ENCODE assay signal across 13 cellular contexts in the genomic region with DNA sequence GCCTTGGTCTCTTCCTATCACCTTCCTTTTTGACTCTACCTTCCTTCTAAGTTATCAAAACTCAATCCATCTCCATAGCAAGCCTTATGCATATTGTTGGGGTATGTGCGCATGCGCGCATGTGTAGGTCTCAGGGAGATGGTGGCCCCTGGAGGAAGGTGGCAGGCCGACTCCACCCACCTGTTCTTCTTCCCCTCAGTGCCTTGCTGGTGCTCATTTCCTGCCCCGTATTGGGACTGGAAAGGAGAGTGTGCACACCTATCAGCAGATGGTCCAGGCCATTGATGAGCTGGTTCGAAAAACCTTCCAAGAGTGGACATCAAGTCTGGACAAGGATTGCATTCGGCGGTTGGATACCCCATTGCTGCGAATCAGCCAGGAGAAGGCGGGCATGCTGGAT. TPM values are rescaled to one million over a fixed set of nuclear protein-coding genes. Genes with fewer than 3 reads are reported as not detected.
A peak's percentile ranks its signal among the peaks of the same experiment; 100 is the strongest.
DNase-seq lines count a peak whose midpoint lies in the region; ATAC-seq, FAIRE-seq and TF ChIP-seq lines count a peak whose summit lies in the region.
"Had no signal": no experiment of that assay in that cellular context is flagged by ENCODE, and none has a peak within 500 bp of the region (broad histone marks: within the 10 kb centered on the region; RNA-seq: fewer than 3 reads in every experiment).

No MANE protein-coding gene starts in this region.

- no peaks in the 10 kb centered on the region for H3F3A ChIP-seq in PC-3 (ENCODE audit: low read length, unreplicated experiment)

- no peak overlapping the region for H4K5ac ChIP-seq in H1 (ENCODE audit: insufficient read length, low read depth, low read length)

- no peak overlapping the region for H3K27ac ChIP-seq in H1 (ENCODE audit: low read depth, low read length)
- H3K27ac ChIP-seq in PC-3 (ENCODE audit: low read length): no peak overlapping the region
- H3K27ac ChIP-seq: BLaER1, KMS-11 had no signal

- POLR2A ChIA-PET in H1 (lab: Charles Lee; ENCODE audit: partially characterized antibody): interaction anchor here (0.6 to 1.5 kb wide), 2 partner anchors 56 to 99 kb away, joined by 3 to 4 read pairs; partner anchors contain the start of gene TP53
- POLR2A ChIA-PET in PC-3 (lab: Charles Lee; ENCODE audit: unreplicated experiment): interaction anchor here (0.7 kb wide), 1 partner anchor 37 kb away, joined by 3 read pairs; no protein-coding TSS in a partner anchor

- no peak overlapping the region for H2AK5ac ChIP-seq in H1 (ENCODE audit: low read depth, low read length)

- H3K9ac ChIP-seq in H1 (replicated peaks in 1 of 4; ENCODE audit: extremely low read depth in 1 of 4, low read depth in 3 of 4, low read length in 3 of 4) (no peak overlapping the region), PC-3 (ENCODE audit: low read length) (no peak overlapping the region)
- H3K9ac ChIP-seq: BLaER1, KMS-11 had no signal

- TF ChIP-seq POLR2A in H1 (IDR thresholded peaks at IDR 0.05; ENCODE audit: control extremely low read depth in 1 of 2, low read depth in 2 of 2, low read length in 2 of 2): no peak

- H3K4ac ChIP-seq in H1 (replicated peaks; ENCODE audit: insufficient read length, low read depth, low read length): no peak overlapping the region

- no peak overlapping the region for H3K56ac ChIP-seq in H1 (replicated peaks; ENCODE audit: insufficient read length, low read depth, low read length)

- no TSS peak for BruUV-seq in PC-3 (replicated peaks; lab: Mats Ljungman, UMichigan)

- no peak overlapping the region for H3K14ac ChIP-seq in H1 (ENCODE audit: insufficient read length)

- intact Hi-C loops in PC-3 (cut with micrococcal nuclease): loop anchor here (1.0 to 5.0 kb wide), 2 partner anchors 40 to 100 kb away; no protein-coding TSS in a partner anchor

- DNase-seq in HTR-8/SVneo (ENCODE audit: insufficient read length, low spot score) (no peak), RPMI8226 (peak; percentile 78), H1 (ENCODE audit: low read depth in 1 of 2, low spot score in 2 of 2) (no peak), ureter (ENCODE audit: low spot score) (no peak), D341Med (ENCODE audit: low spot score) (no peak), HAP-1 (ENCODE audit: low spot score in 2 of 2) (no peak), PC-3 (no peak)
- DNase-seq: DMS 273 treated with DMSO at 0.1 percent for 48 hours had no signal

- TF ChIP-seq EP300 in H1 (IDR thresholded peaks at IDR 0.05; ENCODE audit: borderline replicate concordance in 1 of 2, low read depth in 2 of 2, low read length in 2 of 2): no peak

- H3K79me2 ChIP-seq in H1 (ENCODE audit: control insufficient read depth in 1 of 2, insufficient read depth in 2 of 2, low read length in 2 of 2) (no peaks in the 10 kb centered on the region), PC-3 (ENCODE audit: low read length) (no peaks in the 10 kb centered on the region)

- H3K4me1 ChIP-seq in H1 (replicated peaks in 1 of 4; ENCODE audit: control insufficient read depth in 3 of 4, insufficient read depth in 4 of 4, low read length in 3 of 4) (no peaks in the 10 kb centered on the region), HAP-1 (peaks cover 12% of the 10 kb centered on the region), PC-3 (ENCODE audit: insufficient read depth, low read length) (peaks cover 19% of the 10 kb centered on the region)

- H3K18ac ChIP-seq in H1 (ENCODE audit: extremely low read depth, low read length): no peak overlapping the region

- H4K91ac ChIP-seq in H1 (replicated peaks; ENCODE audit: insufficient read length, low read length): no peak overlapping the region

- H2BK5ac ChIP-seq in H1 (ENCODE audit: low read depth, low read length): no peak overlapping the region

- H3K4me3 ChIP-seq in H1 (ENCODE audit: extremely low read depth in 1 of 4, insufficient read depth in 2 of 4, low read depth in 3 of 4, low read length in 4 of 4): no peak overlapping the region
- H3K4me3 ChIP-seq in HAP-1: no peak overlapping the region
- no peak overlapping the region for H3K4me3 ChIP-seq in PC-3 (ENCODE audit: low read length)
- H3K4me3 ChIP-seq: BLaER1, GM23338 had no signal

- in situ Hi-C loops in HAP-1 (cut with MboI; ENCODE audit: low sequenced_read_pairs): loop anchor here (10.0 kb wide), 1 partner anchor 302 kb away; no protein-coding TSS in a partner anchor

- H2BK12ac ChIP-seq in H1 (ENCODE audit: low read depth, low read length): no peak overlapping the region; the same call in 1 of the 2 replicates

- FAIRE-seq in HTR-8/SVneo (lab: Jason Lieb, UNC) (peak; percentile 65), H1 (lab: Jason Lieb, UNC) (no peak)

- TF ChIP-seq RAD21 in H1 (IDR thresholded peaks at IDR 0.05 in 1 of 2, conservative IDR thresholded peaks at IDR 0.05 in 1 of 2; ENCODE audit: low read depth in 2 of 2, low read length in 2 of 2): no peak

- H3K9me2 ChIP-seq in PC-3 (replicated peaks; ENCODE audit: low read length): no peaks in the 10 kb centered on the region

- H4K20me1 ChIP-seq in H1 (replicated peaks in 1 of 2; ENCODE audit: control insufficient read depth in 1 of 2, insufficient read depth in 2 of 2, low read length in 2 of 2) (no peaks in the 10 kb centered on the region), PC-3 (ENCODE audit: low read length) (no peaks in the 10 kb centered on the region)
- H4K20me1 ChIP-seq: BLaER1 had no signal

- no peaks in the 10 kb centered on the region; the same call in 1 of the 2 replicates for H3K23me2 ChIP-seq in H1 (ENCODE audit: low read depth, low read length)

- H3K9me3 ChIP-seq in H1 (ENCODE audit: insufficient read depth in 2 of 2, low read depth in 1 of 2, low read length in 1 of 2) (no peaks in the 10 kb centered on the region), HAP-1 (no peaks in the 10 kb centered on the region), PC-3 (ENCODE audit: low read length) (no peaks in the 10 kb centered on the region)
- H3K9me3 ChIP-seq: BLaER1 had no signal

- H3K36me3 ChIP-seq in H1 (ENCODE audit: control insufficient read depth in 2 of 4, insufficient read depth in 4 of 4, low read length in 3 of 4): no peaks in the 10 kb centered on the region
- no peaks in the 10 kb centered on the region for H3K36me3 ChIP-seq in HAP-1 (replicated peaks)
- no peaks in the 10 kb centered on the region for H3K36me3 ChIP-seq in PC-3 (ENCODE audit: low read depth, low read length)
- H3K36me3 ChIP-seq: BLaER1 had no signal

- H2BK120ac ChIP-seq in H1 (replicated peaks; ENCODE audit: low read depth, low read length): no peak overlapping the region

- H3K23ac ChIP-seq in H1 (ENCODE audit: insufficient read length): no peak overlapping the region

- H3K27me3 ChIP-seq in H1 (replicated peaks in 1 of 4; ENCODE audit: control insufficient read depth in 3 of 4, extremely low read depth in 1 of 4, insufficient read depth in 3 of 4, low read length in 3 of 4) (no peaks in the 10 kb centered on the region; a peak in 2 of 7 replicates), HAP-1 (ENCODE audit: low read depth) (peaks cover 12% of the 10 kb centered on the region), PC-3 (ENCODE audit: low read length) (no peaks in the 10 kb centered on the region)
- H3K27me3 ChIP-seq: BLaER1 had no signal

- no peaks in the 10 kb centered on the region for H3K79me1 ChIP-seq in H1 (ENCODE audit: low read depth, low read length)

- WGBS in H1 (ENCODE audit: extremely low coverage in 1 of 2, insufficient coverage in 1 of 2, insufficient read length in 1 of 2, insufficient replicate concordance in 2 of 2, low coverage in 1 of 2, low lambda C conversion rate in 2 of 2, missing lambda C conversion rate in 1 of 2), 2 experiments: 92% methylated on average over 9 of the region's 10 CpGs; no CpG with 5 or more reads in 1 of the 2 experiments

- CTCF ChIA-PET in H1 (lab: Charles Lee; ENCODE audit: partially characterized antibody) (interaction anchor here (0.6 to 4.4 kb wide), 36 partner anchors 8 to 320 kb away, joined by 3 to 71 read pairs (median 6); partner anchors contain the start of genes KDM6B, NAA38 and TP53), PC-3 (lab: Charles Lee) (interaction anchor here (3.6 kb wide), 1 partner anchor 40 kb away, joined by 39 read pairs; no protein-coding TSS in a partner anchor)

- H2AFZ ChIP-seq in H1 (ENCODE audit: low read length): no peak overlapping the region
- H2AFZ ChIP-seq in PC-3 (ENCODE audit: low read length): no peak overlapping the region
- H2AFZ ChIP-seq: GM23338 had no signal

- no peak overlapping the region for H4K8ac ChIP-seq in H1 (ENCODE audit: extremely low read depth, insufficient read depth, low read length)

- H3K4me2 ChIP-seq in H1 (ENCODE audit: insufficient read depth in 1 of 2, low read depth in 2 of 2, low read length in 2 of 2) (no peak overlapping the region), PC-3 (ENCODE audit: low read length) (no peak overlapping the region)
- H3K4me2 ChIP-seq: BLaER1, GM23338, KMS-11 had no signal

- no peak overlapping the region for H2BK15ac ChIP-seq in H1 (ENCODE audit: low read length)

- 0 out of 2 replicates have a peak overlapping the region, but pooled peaks have one; percentile 13 for H2BK20ac ChIP-seq in H1 (ENCODE audit: low read length)

- ATAC-seq in PC-3: no peak

- TF ChIP-seq CTCF in H1 (IDR thresholded peaks at IDR 0.05; ENCODE audit: control extremely low read depth in 1 of 3, insufficient read depth in 1 of 3, low read depth in 1 of 3, low read length in 3 of 3): no peak
- no peak for TF ChIP-seq CTCF in PC-3 (conservative IDR thresholded peaks at IDR 0.05; ENCODE audit: low read depth, low read length)

RNA-seq across cellular contexts. Expression of gene DNAH2, which starts 25.2 kb away (rescaled TPM):
- 0.13 and 0.21 TPM in 2 replicates for total RNA-seq in H1 (2021; fragmentation: NEBNext Ultra II Directional; extraction: Animal tissue kit (Norgen Biotek cat#: 25700))
- polyA plus RNA-seq in H1 (2011; rRNA removed): 0.18 and 0.25 TPM in 2 replicates
- polyA plus RNA-seq in H1 (2011; cell fraction: cytosol; rRNA removed): 0.27 TPM
- 0.86 TPM for polyA plus RNA-seq in H1 (2011; cell fraction: nucleus; rRNA removed)
- 0.04 to 0.18 TPM (median 0.11 TPM) in 4 replicates for polyA plus RNA-seq in H1 (2012, experiment 1 of 2)
- 0.13 TPM for polyA plus RNA-seq in H1 (2012, experiment 2 of 2)
- 0.12 TPM for polyA plus RNA-seq in H1 (2013, experiment 1 of 2)
- 0.06 TPM for polyA plus RNA-seq in H1 (2013, experiment 2 of 2)
- polyA minus RNA-seq in H1 (2011; rRNA and poly(A)+ RNA removed): 0.32 and 0.50 TPM in 2 replicates
- polyA minus RNA-seq in H1 (2011; cell fraction: cytosol; rRNA and poly(A)+ RNA removed): 0.44 TPM
- polyA minus RNA-seq in H1 (2011; cell fraction: nucleus; rRNA and poly(A)+ RNA removed): 0.50 TPM
- 1.5 TPM for total RNA-seq in ureter
- total RNA-seq in PC-3 (2014; rRNA removed): 0.62 and 0.92 TPM in 2 replicates
- total RNA-seq: HT-29 had no signal
- polyA plus RNA-seq: GM23338, IgD-negative memory B cell had no signal

RNA-seq across cellular contexts. Expression of gene EFNB3, which starts 37.7 kb away (rescaled TPM):
- 15.0 and 16.0 TPM in 2 replicates for total RNA-seq in H1 (2021; fragmentation: NEBNext Ultra II Directional; extraction: Animal tissue kit (Norgen Biotek cat#: 25700))
- polyA plus RNA-seq in H1 (2011; rRNA removed): 27.1 and 27.3 TPM in 2 replicates
- 19.9 TPM for polyA plus RNA-seq in H1 (2011; cell fraction: cytosol; rRNA removed)
- 40.5 TPM for polyA plus RNA-seq in H1 (2011; cell fraction: nucleus; rRNA removed)
- 15.2 to 17.2 TPM (median 16.3 TPM) in 4 replicates for polyA plus RNA-seq in H1 (2012, experiment 1 of 2)
- polyA plus RNA-seq in H1 (2012, experiment 2 of 2): 20.2 TPM
- polyA plus RNA-seq in H1 (2013, experiment 1 of 2): 18.0 TPM
- 18.9 TPM for polyA plus RNA-seq in H1 (2013, experiment 2 of 2)
- 14.9 and 18.5 TPM in 2 replicates for polyA minus RNA-seq in H1 (2011; rRNA and poly(A)+ RNA removed)
- 8.7 TPM for polyA minus RNA-seq in H1 (2011; cell fraction: cytosol; rRNA and poly(A)+ RNA removed)
- polyA minus RNA-seq in H1 (2011; cell fraction: nucleus; rRNA and poly(A)+ RNA removed): 9.7 TPM
- total RNA-seq in ureter (2.3 TPM), PC-3 (2014; rRNA removed) (4.9 and 7.7 TPM in 2 replicates)
- total RNA-seq: HT-29 had no signal
- polyA plus RNA-seq: IgD-negative memory B cell had no signal

RNA-seq across cellular contexts. Expression of gene WRAP53, which starts 54.5 kb away (rescaled TPM):
- total RNA-seq in H1 (2021; fragmentation: NEBNext Ultra II Directional; extraction: Animal tissue kit (Norgen Biotek cat#: 25700)): 29.3 and 30.1 TPM in 2 replicates
- 29.2 and 38.4 TPM in 2 replicates for polyA plus RNA-seq in H1 (2011; rRNA removed)
- polyA plus RNA-seq in H1 (2011; cell fraction: cytosol; rRNA removed): 24.4 TPM
- polyA plus RNA-seq in H1 (2011; cell fraction: nucleus; rRNA removed): 42.9 TPM
- polyA plus RNA-seq in H1 (2012, experiment 1 of 2): 23.4 to 35.3 TPM (median 32.4 TPM) in 4 replicates
- 38.6 TPM for polyA plus RNA-seq in H1 (2012, experiment 2 of 2)
- polyA plus RNA-seq in H1 (2013, experiment 1 of 2): 21.8 TPM
- polyA plus RNA-seq in H1 (2013, experiment 2 of 2): 19.4 TPM
- polyA minus RNA-seq in H1 (2011; rRNA and poly(A)+ RNA removed): 14.3 and 16.1 TPM in 2 replicates
- polyA minus RNA-seq in H1 (2011; cell fraction: cytosol; rRNA and poly(A)+ RNA removed): 12.0 TPM
- polyA minus RNA-seq in H1 (2011; cell fraction: nucleus; rRNA and poly(A)+ RNA removed): 10.0 TPM
- total RNA-seq in ureter (6.5 TPM), PC-3 (2014; rRNA removed) (18.0 and 22.6 TPM in 2 replicates)

RNA-seq across cellular contexts. Expression of gene TP53, which starts 55.4 kb away (rescaled TPM):
- 198 and 210 TPM in 2 replicates for total RNA-seq in H1 (2021; fragmentation: NEBNext Ultra II Directional; extraction: Animal tissue kit (Norgen Biotek cat#: 25700))
- 143 and 149 TPM in 2 replicates for polyA plus RNA-seq in H1 (2011; rRNA removed)
- polyA plus RNA-seq in H1 (2011; cell fraction: cytosol; rRNA removed): 84.3 TPM
- 102 TPM for polyA plus RNA-seq in H1 (2011; cell fraction: nucleus; rRNA removed)
- 174 to 217 TPM (median 194 TPM) in 4 replicates for polyA plus RNA-seq in H1 (2012, experiment 1 of 2)
- polyA plus RNA-seq in H1 (2012, experiment 2 of 2): 263 TPM
- polyA plus RNA-seq in H1 (2013, experiment 1 of 2): 192 TPM
- polyA plus RNA-seq in H1 (2013, experiment 2 of 2): 190 TPM
- 136 TPM in 2 replicates for polyA minus RNA-seq in H1 (2011; rRNA and poly(A)+ RNA removed)
- polyA minus RNA-seq in H1 (2011; cell fraction: cytosol; rRNA and poly(A)+ RNA removed): 107 TPM
- polyA minus RNA-seq in H1 (2011; cell fraction: nucleus; rRNA and poly(A)+ RNA removed): 55.7 TPM
- total RNA-seq in ureter: 131 TPM
- total RNA-seq in PC-3 (2014; rRNA removed): 2.0 and 3.4 TPM in 2 replicates
